15 cellular contexts compared by ENCODE assay signal in genomic region chr6:106939848-106940247, GRCh38. TPM values are rescaled to one million over a fixed set of nuclear protein-coding genes. Genes with fewer than 3 reads are reported as not detected.
DNase-seq lines count a peak whose midpoint lies in the region; ATAC-seq and TF ChIP-seq lines count a peak whose summit lies in the region.
"Had no signal": no experiment of that assay in that cellular context is flagged by ENCODE, and none has a peak within 500 bp of the region (broad histone marks: within the 10 kb centered on the region; RNA-seq: fewer than 3 reads in every experiment).

No MANE protein-coding gene starts in this region.

- no peaks in the 10 kb centered on the region for H3K27me3 ChIP-seq in endocrine pancreas (ENCODE audit: control insufficient read depth, insufficient read depth, low read length)
- H3K27me3 ChIP-seq: pancreas had no signal

- peak overlapping the region; percentile 6 for H3K9ac ChIP-seq in endocrine pancreas (ENCODE audit: control insufficient read depth, insufficient read depth, low read length)

- no peaks in the 10 kb centered on the region for H3K9me3 Mint-ChIP-seq in activated T-cell treated with anti-CD3 and anti-CD28 coated beads, Interleukin-2, amount 50 U/mL, for 4 hours
- H3K9me3 Mint-ChIP-seq: activated CD4-positive, alpha-beta T cell treated with anti-CD3 and anti-CD28 coated beads, Interleukin-2, amount 10 ng/mL, durations not matched to agents 24 days and 14 days had no signal

- H3K36me3 ChIP-seq in endocrine pancreas (ENCODE audit: control insufficient read depth, insufficient read depth, low read length) = no peaks in the 10 kb centered on the region
- H3K36me3 ChIP-seq: pancreas had no signal

- H3K4me1 ChIP-seq in endocrine pancreas (ENCODE audit: control insufficient read depth, insufficient read depth, low read length) = no peaks in the 10 kb centered on the region
- H3K4me1 ChIP-seq: pancreas had no signal

- DNase-seq in GM10266 (ENCODE audit: extremely low spot score) (peak; percentile 43), NCI-H146 (lab: John Stamatoyannopoulos, UW) (peak; percentile 81)
- no peak for DNase-seq in activated T-cell treated with anti-CD3 and anti-CD28 coated beads, Interleukin-2, amount 50 U/mL, for 4 hours
- DNase-seq: activated CD4-positive, alpha-beta T cell treated with anti-CD3 and anti-CD28 coated beads, Interleukin-2, amount 10 ng/mL, durations not matched to agents 24 days and 14 days; caudate nucleus; EL had no signal

- H3K9me3 ChIP-seq in endocrine pancreas (ENCODE audit: control insufficient read depth, low read length) = no peaks in the 10 kb centered on the region
- H3K9me3 ChIP-seq: pancreas had no signal

- no peak for TF ChIP-seq CTCF in GM10266 (IDR thresholded peaks at IDR 0.05; ENCODE audit: control insufficient read depth, insufficient read depth, low read depth, missing control alignments)

- no peaks in the 10 kb centered on the region for H3K36me3 Mint-ChIP-seq in activated T-cell treated with anti-CD3 and anti-CD28 coated beads, Interleukin-2, amount 50 U/mL, for 4 hours (ENCODE audit: insufficient read depth)

- no peak overlapping the region for H3K4me3 ChIP-seq in endocrine pancreas (ENCODE audit: control insufficient read depth, insufficient read depth, low read length)
- H3K4me3 ChIP-seq: lung, pancreas, SK-N-MC had no signal

- peak; percentile 62 for ATAC-seq in GM21723 (IDR thresholded peaks at IDR 0.05; ENCODE audit: unreplicated experiment)
- no peak for ATAC-seq in GM19395 (IDR thresholded peaks at IDR 0.05; ENCODE audit: unreplicated experiment)
- ATAC-seq in HG03175 (IDR thresholded peaks at IDR 0.05; ENCODE audit: unreplicated experiment) = no peak
- no peak for ATAC-seq in activated T-cell treated with anti-CD3 and anti-CD28 coated beads, Interleukin-2, amount 50 U/mL, for 4 hours
- no peak for ATAC-seq in activated CD4-positive, CD25-positive, alpha-beta regulatory T cell treated with anti-CD3 and anti-CD28 coated beads, Interleukin-2, amount 50 U/mL, for 24 hours
- ATAC-seq: HCT116 had no signal

- no peak overlapping the region for H3K4me3 Mint-ChIP-seq in activated T-cell treated with anti-CD3 and anti-CD28 coated beads, Interleukin-2, amount 50 U/mL, for 4 hours
- H3K4me3 Mint-ChIP-seq: activated CD4-positive, alpha-beta T cell treated with anti-CD3 and anti-CD28 coated beads, Interleukin-2, amount 10 ng/mL, durations not matched to agents 24 days and 14 days had no signal

- H3K4me1 Mint-ChIP-seq in activated T-cell treated with anti-CD3 and anti-CD28 coated beads, Interleukin-2, amount 50 U/mL, for 4 hours (ENCODE audit: low read depth) = no peaks in the 10 kb centered on the region
- H3K4me1 Mint-ChIP-seq: activated CD4-positive, alpha-beta T cell treated with anti-CD3 and anti-CD28 coated beads, Interleukin-2, amount 10 ng/mL, durations not matched to agents 24 days and 14 days had no signal

- H3K27me3 Mint-ChIP-seq in activated T-cell treated with anti-CD3 and anti-CD28 coated beads, Interleukin-2, amount 50 U/mL, for 4 hours (ENCODE audit: low read depth) = peaks cover 47% of the 10 kb centered on the region

RNA-seq across cellular contexts. Expression of gene CD24, which starts 34.7 kb away (rescaled TPM):
- total RNA-seq in activated T-cell treated with anti-CD3 and anti-CD28 coated beads, Interleukin-2, amount 50 U/mL, for 4 hours = 1 to 10 TPM; 1.7 to 2.3 (median 1.7) TPM
